ENCODE assay signal across 24 cellular contexts in genomic region chr20:22815584-22815983, GRCh38.
DNase-seq lines count a peak whose midpoint lies in the region; ATAC-seq and TF ChIP-seq lines count a peak whose summit lies in the region.
"Had no signal": no experiment of that assay in that cellular context is flagged by ENCODE, and none has a peak within 500 bp of the region (broad histone marks: within the 10 kb centered on the region; RNA-seq: fewer than 3 reads in every experiment).

No MANE protein-coding gene starts in this region.

- peak; percentile 50 for DNase-seq in H7
- peak; percentile 9 for DNase-seq in SK-MEL-5 (ENCODE audit: low read depth, low spot score)
- DNase-seq in epithelial cell of proximal tubule (ENCODE audit: low read depth) = no peak
- no peak for DNase-seq in neuronal stem cell (ENCODE audit: low spot score)
- DNase-seq in activated naive CD4-positive, alpha-beta T cell treated with anti-CD3 and anti-CD28 coated beads, Interleukin-2, amount 10 ng/mL, durations not matched to agents 7 days and 5 days = no peak
- no peak for DNase-seq in thyroid gland
- DNase-seq in CD8-positive, alpha-beta memory T cell = no peak
- DNase-seq: activated CD4-positive, alpha-beta memory T cell treated with anti-CD3 and anti-CD28 coated beads for 36 hours; activated naive CD4-positive, alpha-beta T cell treated with anti-CD3 and anti-CD28 coated beads for 36 hours; activated T-cell treated with anti-CD3 and anti-CD28 coated beads, Interleukin-2, amount 50 U/mL, for 1 hour; Calu3; IMR-90; mammary epithelial cell; naive thymus-derived CD4-positive, alpha-beta T cell; NCI-H524; Right ventricle myocardium superior; small intestine; stimulated activated CD4-positive, alpha-beta T cell treated with anti-CD3 and anti-CD28 coated beads, Interleukin-4, amount 100 ng/mL, for 4 hours; substantia nigra; T-helper 1 cell had no signal

- H2BK12ac ChIP-seq in neuronal stem cell (ENCODE audit: low read length) = no peak overlapping the region

- H3K27ac ChIP-seq in neuronal stem cell (replicated peaks; ENCODE audit: low read length) = peak overlapping the region; percentile 26
- no peak overlapping the region for H3K27ac ChIP-seq in thyroid gland
- H3K27ac ChIP-seq in CD8-positive, alpha-beta memory T cell (ENCODE audit: low read depth, low read length) = no peak overlapping the region
- H3K27ac ChIP-seq: ascending aorta, epithelial cell of prostate, prostate gland had no signal

- H3K4me1 Mint-ChIP-seq in activated naive CD4-positive, alpha-beta T cell treated with anti-CD3 and anti-CD28 coated beads, Interleukin-2, amount 10 ng/mL, durations not matched to agents 7 days and 5 days = no peaks in the 10 kb centered on the region
- H3K4me1 Mint-ChIP-seq in CD8-positive, alpha-beta memory T cell = no peaks in the 10 kb centered on the region

- H3K27me3 ChIP-seq in H7 (ENCODE audit: control insufficient read depth, insufficient read depth, low read length) (no peaks in the 10 kb centered on the region; the same call in 1 of the 2 replicates), neuronal stem cell (ENCODE audit: control insufficient read depth in 3 of 3, insufficient read depth in 3 of 3, low read depth in 1 of 3, low read length in 3 of 3) (no peaks in the 10 kb centered on the region), thyroid gland (no peaks in the 10 kb centered on the region)
- no peaks in the 10 kb centered on the region for H3K27me3 ChIP-seq in CD8-positive, alpha-beta memory T cell (ENCODE audit: insufficient read depth, low read length, poor library complexity, severe bottlenecking)
- H3K27me3 ChIP-seq: ascending aorta had no signal

- H3K18ac ChIP-seq in neuronal stem cell (ENCODE audit: low read length) = peak overlapping the region; percentile 15

- H3K23ac ChIP-seq in neuronal stem cell (ENCODE audit: low read depth, low read length, poor library complexity) = no peak overlapping the region

- no CpG with 5 or more reads among the region's 3 CpGs for WGBS in neuronal stem cell (ENCODE audit: extremely low coverage in 2 of 2, insufficient read length in 2 of 2, insufficient replicate concordance in 1 of 2), 2 donors
- 59 to 82% methylated on average over 3 of the region's 3 CpGs for WGBS in thyroid gland, 2 donors

- TF ChIP-seq POLR2A in thyroid gland (IDR thresholded peaks at IDR 0.05) = no peak

- no peak overlapping the region for H3K4me3 ChIP-seq in H7 (ENCODE audit: insufficient read depth, low read depth, low read length)
- H3K4me3 ChIP-seq in epithelial cell of proximal tubule (ENCODE audit: low read depth, low read length) = no peak overlapping the region
- no peak overlapping the region for H3K4me3 ChIP-seq in neuronal stem cell (ENCODE audit: low read length in 2 of 2)
- H3K4me3 ChIP-seq in thyroid gland (replicated peaks in 1 of 3) = no peak overlapping the region
- no peak overlapping the region for H3K4me3 ChIP-seq in CD8-positive, alpha-beta memory T cell (ENCODE audit: low read length)
- H3K4me3 ChIP-seq: ascending aorta, prostate gland had no signal

- intact Hi-C loops in thyroid gland (cut with DNase I) = no loop called here

- H3K27me3 Mint-ChIP-seq in activated naive CD4-positive, alpha-beta T cell treated with anti-CD3 and anti-CD28 coated beads, Interleukin-2, amount 10 ng/mL, durations not matched to agents 7 days and 5 days = no peaks in the 10 kb centered on the region
- H3K27me3 Mint-ChIP-seq in CD8-positive, alpha-beta memory T cell = no peaks in the 10 kb centered on the region
- H3K27me3 Mint-ChIP-seq: activated CD4-positive, alpha-beta memory T cell treated with anti-CD3 and anti-CD28 coated beads for 36 hours had no signal

- H3K14ac ChIP-seq in neuronal stem cell (ENCODE audit: low read length) = no peak overlapping the region

- H3K79me1 ChIP-seq in neuronal stem cell (ENCODE audit: low read depth, low read length) = no peaks in the 10 kb centered on the region

- in situ Hi-C loops in SK-MEL-5 (cut with HindIII; ENCODE audit: low pct_unique_long_range_greater_than_20kb, low sequenced_read_pairs) = no loop called here

- ATAC-seq in GM19455 (IDR thresholded peaks at IDR 0.05; ENCODE audit: unreplicated experiment) = no peak
- ATAC-seq: naive thymus-derived CD4-positive, alpha-beta T cell had no signal

- H3K36me3 ChIP-seq in H7 (replicated peaks; ENCODE audit: control insufficient read depth, insufficient read depth, low read length) (no peaks in the 10 kb centered on the region), neuronal stem cell (replicated peaks in 1 of 2; ENCODE audit: control insufficient read depth in 2 of 2, insufficient read depth in 2 of 2, low read length in 2 of 2) (no peaks in the 10 kb centered on the region), thyroid gland (no peaks in the 10 kb centered on the region)
- H3K36me3 ChIP-seq in CD8-positive, alpha-beta memory T cell (ENCODE audit: insufficient read depth, low read length) = no peaks in the 10 kb centered on the region
- H3K36me3 ChIP-seq: ascending aorta, prostate gland had no signal

- no peak overlapping the region for H2AFZ ChIP-seq in neuronal stem cell (ENCODE audit: low read length)

- H3K36me3 Mint-ChIP-seq in activated naive CD4-positive, alpha-beta T cell treated with anti-CD3 and anti-CD28 coated beads, Interleukin-2, amount 10 ng/mL, durations not matched to agents 7 days and 5 days = no peaks in the 10 kb centered on the region
- H3K36me3 Mint-ChIP-seq in CD8-positive, alpha-beta memory T cell = no peaks in the 10 kb centered on the region
- H3K36me3 Mint-ChIP-seq: activated CD4-positive, alpha-beta memory T cell treated with anti-CD3 and anti-CD28 coated beads for 36 hours; naive thymus-derived CD4-positive, alpha-beta T cell had no signal

- CTCF ChIA-PET in activated naive CD4-positive, alpha-beta T cell treated with anti-CD3 and anti-CD28 coated beads, Interleukin-2, amount 10 ng/mL, durations not matched to agents 7 days and 5 days (lab: Charles Lee) = no interaction called here
- CTCF ChIA-PET in CD8-positive, alpha-beta memory T cell (lab: Charles Lee) = no interaction called here

- H4K8ac ChIP-seq in neuronal stem cell (ENCODE audit: low read depth, low read length) = no peak overlapping the region

- H3K4ac ChIP-seq in neuronal stem cell (ENCODE audit: low read length) = no peak overlapping the region

- no peak overlapping the region for H3K4me3 Mint-ChIP-seq in activated naive CD4-positive, alpha-beta T cell treated with anti-CD3 and anti-CD28 coated beads, Interleukin-2, amount 10 ng/mL, durations not matched to agents 7 days and 5 days
- no peak overlapping the region for H3K4me3 Mint-ChIP-seq in CD8-positive, alpha-beta memory T cell
- H3K4me3 Mint-ChIP-seq: activated CD4-positive, alpha-beta memory T cell treated with anti-CD3 and anti-CD28 coated beads for 36 hours; activated naive CD4-positive, alpha-beta T cell treated with anti-CD3 and anti-CD28 coated beads for 36 hours; naive thymus-derived CD4-positive, alpha-beta T cell had no signal

- H4K91ac ChIP-seq in neuronal stem cell (ENCODE audit: low read depth, low read length, poor library complexity) = no peak overlapping the region

- TF ChIP-seq CTCF in epithelial cell of proximal tubule (conservative IDR thresholded peaks at IDR 0.05; ENCODE audit: low read depth, low read length) = peak; percentile 15
- TF ChIP-seq CTCF in thyroid gland (IDR thresholded peaks at IDR 0.05) = peak in 1 of 6 experiments; percentile 6

- no peaks in the 10 kb centered on the region for H3K9me3 Mint-ChIP-seq in activated naive CD4-positive, alpha-beta T cell treated with anti-CD3 and anti-CD28 coated beads, Interleukin-2, amount 10 ng/mL, durations not matched to agents 7 days and 5 days
- H3K9me3 Mint-ChIP-seq in CD8-positive, alpha-beta memory T cell = peaks cover 0 to 5% (median 2%) of the 10 kb centered on the region in 5 donors
- H3K9me3 Mint-ChIP-seq: activated CD4-positive, alpha-beta memory T cell treated with anti-CD3 and anti-CD28 coated beads for 36 hours; activated naive CD4-positive, alpha-beta T cell treated with anti-CD3 and anti-CD28 coated beads for 36 hours had no signal

- no peak overlapping the region for H2BK5ac ChIP-seq in neuronal stem cell (ENCODE audit: low read length)

- H3K9me3 ChIP-seq in neuronal stem cell (replicated peaks in 1 of 2; ENCODE audit: control insufficient read depth in 2 of 2, insufficient read depth in 1 of 2, low read depth in 1 of 2, low read length in 2 of 2) (no peaks in the 10 kb centered on the region), thyroid gland (no peaks in the 10 kb centered on the region)
- no peaks in the 10 kb centered on the region for H3K9me3 ChIP-seq in CD8-positive, alpha-beta memory T cell (ENCODE audit: low read length)
- H3K9me3 ChIP-seq: ascending aorta, prostate gland had no signal

- H3K4me2 ChIP-seq in neuronal stem cell (ENCODE audit: insufficient read depth, low read length, poor library complexity, severe bottlenecking) = no peak overlapping the region

- H2AK5ac ChIP-seq in neuronal stem cell (ENCODE audit: low read depth, low read length) = no peak overlapping the region

- no peak overlapping the region for H2BK15ac ChIP-seq in neuronal stem cell (ENCODE audit: low read length)

- POLR2A ChIA-PET in CD8-positive, alpha-beta memory T cell (lab: Charles Lee) = no interaction called here

- no peak overlapping the region for H2BK120ac ChIP-seq in neuronal stem cell (ENCODE audit: low read depth, low read length)

- H3K4me1 ChIP-seq in neuronal stem cell (ENCODE audit: control insufficient read depth in 2 of 2, insufficient read depth in 1 of 2, low read depth in 1 of 2, low read length in 2 of 2) (peaks cover 0 to 22% of the 10 kb centered on the region in 2 donors), thyroid gland (no peaks in the 10 kb centered on the region)
- no peaks in the 10 kb centered on the region for H3K4me1 ChIP-seq in CD8-positive, alpha-beta memory T cell (ENCODE audit: insufficient read depth, low read length)
- H3K4me1 ChIP-seq: ascending aorta had no signal

- H3K9ac ChIP-seq in neuronal stem cell (ENCODE audit: low read depth, low read length, poor library complexity) = no peak overlapping the region

- H3K27ac Mint-ChIP-seq in activated naive CD4-positive, alpha-beta T cell treated with anti-CD3 and anti-CD28 coated beads, Interleukin-2, amount 10 ng/mL, durations not matched to agents 7 days and 5 days = no peak overlapping the region
- no peak overlapping the region for H3K27ac Mint-ChIP-seq in CD8-positive, alpha-beta memory T cell
- H3K27ac Mint-ChIP-seq: activated CD4-positive, alpha-beta memory T cell treated with anti-CD3 and anti-CD28 coated beads for 36 hours; activated naive CD4-positive, alpha-beta T cell treated with anti-CD3 and anti-CD28 coated beads for 36 hours; naive thymus-derived CD4-positive, alpha-beta T cell had no signal

Comparison
In these comparisons a context has a peak if more than half of its experiments do, and no peak if none do; other contexts are left out.
1. DNase-seq: peak in H7 (single experiment) and SK-MEL-5 (single experiment); none in epithelial cell of proximal tubule (single experiment), neuronal stem cell (single experiment), activated naive CD4-positive, alpha-beta T cell treated with anti-CD3 and anti-CD28 coated beads, Interleukin-2, amount 10 ng/mL, durations not matched to agents 7 days and 5 days (single experiment), thyroid gland (0 of 2) and CD8-positive, alpha-beta memory T cell (0 of 5).